18 cellular contexts compared by ENCODE assay signal in genomic region chr6:79031821-79032590, GRCh38. TPM values are rescaled to one million over a fixed set of nuclear protein-coding genes. Genes with fewer than 3 reads are reported as not detected.
A peak's percentile ranks its signal among the peaks of the same experiment; 100 is the strongest.
DNase-seq lines count a peak whose midpoint lies in the region; ATAC-seq and TF ChIP-seq lines count a peak whose summit lies in the region.
"Had no signal": no experiment of that assay in that cellular context is flagged by ENCODE, and none has a peak within 500 bp of the region (broad histone marks: within the 10 kb centered on the region; RNA-seq: fewer than 3 reads in every experiment).

No MANE protein-coding gene starts in this region.

- DNase-seq in EH (ENCODE audit: low read depth) (peak; percentile 82), M059J (ENCODE audit: low read depth) (peak; percentile 83), esophagus squamous epithelium (lab: John Stamatoyannopoulos, UW) (no peak), dermis blood vessel endothelial cell (no peak), NCI-H2029 treated with DMSO at 0.1 percent for 48 hours (lab: John Stamatoyannopoulos, UW) (no peak)
- no peak for DNase-seq in central memory CD8-positive, alpha-beta T cell (ENCODE audit: low spot score in 2 of 2)
- no peak for DNase-seq in activated CD4-positive, alpha-beta memory T cell treated with anti-CD3 and anti-CD28 coated beads for 36 hours
- DNase-seq: activated CD8-positive, alpha-beta memory T cell treated with anti-CD3 and anti-CD28 coated beads, Interleukin-2, amount 10 ng/mL, durations not matched to agents 7 days and 5 days; activated naive CD4-positive, alpha-beta T cell treated with anti-CD3 and anti-CD28 coated beads for 36 hours; CD8-positive, alpha-beta T cell; hypothalamus; NCI-H2081; NCI-H524 treated with DMSO at 0.1 percent for 48 hours; PC-3; substantia nigra had no signal

- intact Hi-C loops in esophagus squamous epithelium (cut with DNase I), result no loop called here
- intact Hi-C loops in activated CD4-positive, alpha-beta memory T cell treated with anti-CD3 and anti-CD28 coated beads for 36 hours (cut with micrococcal nuclease), result no loop called here

- H3K9me3 Mint-ChIP-seq in central memory CD8-positive, alpha-beta T cell, result no peaks in the 10 kb centered on the region
- no peaks in the 10 kb centered on the region for H3K9me3 Mint-ChIP-seq in activated CD4-positive, alpha-beta memory T cell treated with anti-CD3 and anti-CD28 coated beads for 36 hours
- H3K9me3 Mint-ChIP-seq: activated naive CD4-positive, alpha-beta T cell treated with anti-CD3 and anti-CD28 coated beads for 36 hours; CD8-positive, alpha-beta T cell; WTC11 had no signal

- H3K27ac ChIP-seq in neutrophil (peak overlapping the region; percentile 35), esophagus squamous epithelium (no peak overlapping the region)
- H3K27ac ChIP-seq: HL-60 had no signal

- H3K4me1 Mint-ChIP-seq in central memory CD8-positive, alpha-beta T cell, result peaks cover 63% of the 10 kb centered on the region
- peaks cover 57% of the 10 kb centered on the region for H3K4me1 Mint-ChIP-seq in activated CD4-positive, alpha-beta memory T cell treated with anti-CD3 and anti-CD28 coated beads for 36 hours (ENCODE audit: low read depth)

- peaks cover 20% of the 10 kb centered on the region for H3K36me3 Mint-ChIP-seq in central memory CD8-positive, alpha-beta T cell (ENCODE audit: insufficient read depth)
- peaks cover 39% of the 10 kb centered on the region for H3K36me3 Mint-ChIP-seq in activated CD4-positive, alpha-beta memory T cell treated with anti-CD3 and anti-CD28 coated beads for 36 hours

- H3K4me3 ChIP-seq in neutrophil (ENCODE audit: low read depth in 1 of 2, low read length in 1 of 2), result no peak overlapping the region
- H3K4me3 ChIP-seq in esophagus squamous epithelium, result no peak overlapping the region

- no peaks in the 10 kb centered on the region for H3K27me3 Mint-ChIP-seq in central memory CD8-positive, alpha-beta T cell
- H3K27me3 Mint-ChIP-seq in activated CD4-positive, alpha-beta memory T cell treated with anti-CD3 and anti-CD28 coated beads for 36 hours, result no peaks in the 10 kb centered on the region
- H3K27me3 Mint-ChIP-seq: activated CD8-positive, alpha-beta memory T cell treated with anti-CD3 and anti-CD28 coated beads, Interleukin-2, amount 10 ng/mL, durations not matched to agents 7 days and 5 days had no signal

- TF ChIP-seq POLR2A in esophagus squamous epithelium (IDR thresholded peaks at IDR 0.05), result no peak

- ATAC-seq in central memory CD8-positive, alpha-beta T cell (replicated peaks; ENCODE audit: extremely low read depth, poor library complexity, severe bottlenecking), result no peak
- ATAC-seq: activated CD8-positive, alpha-beta memory T cell treated with anti-CD3 and anti-CD28 coated beads, Interleukin-2, amount 10 ng/mL, durations not matched to agents 7 days and 5 days; CD8-positive, alpha-beta T cell; PC-3; WTC11 had no signal

- peaks cover 30% of the 10 kb centered on the region for H3K36me3 ChIP-seq in neutrophil
- H3K36me3 ChIP-seq in esophagus squamous epithelium, result peaks cover 0 to 49% (median 0%) of the 10 kb centered on the region in 3 donors

- H3K27me3 ChIP-seq in neutrophil, result no peaks in the 10 kb centered on the region
- H3K27me3 ChIP-seq in esophagus squamous epithelium, result no peaks in the 10 kb centered on the region

- CTCF ChIA-PET in activated CD4-positive, alpha-beta memory T cell treated with anti-CD3 and anti-CD28 coated beads for 36 hours (lab: Charles Lee), result interaction anchor here (0.6 kb wide), 1 partner anchor 19 kb away, joined by 3 read pairs; no protein-coding TSS in a partner anchor

- H3K4me1 ChIP-seq in neutrophil (ENCODE audit: control insufficient read depth in 1 of 2, insufficient read depth in 1 of 2, low read depth in 1 of 2, low read length in 1 of 2), result peaks cover 0 to 12% of the 10 kb centered on the region in 2 experiments
- H3K4me1 ChIP-seq in esophagus squamous epithelium, result no peaks in the 10 kb centered on the region

- WGBS in esophagus squamous epithelium, 2 donors, result 56 to 63% methylated on average over 3 of the region's 3 CpGs

- TF ChIP-seq CTCF in neutrophil (IDR thresholded peaks at IDR 0.05) (no peak), esophagus squamous epithelium (IDR thresholded peaks at IDR 0.05) (no peak)

- H3K4me3 Mint-ChIP-seq in central memory CD8-positive, alpha-beta T cell, result no peak overlapping the region
- no peak overlapping the region for H3K4me3 Mint-ChIP-seq in activated CD4-positive, alpha-beta memory T cell treated with anti-CD3 and anti-CD28 coated beads for 36 hours
- H3K4me3 Mint-ChIP-seq: activated CD8-positive, alpha-beta memory T cell treated with anti-CD3 and anti-CD28 coated beads, Interleukin-2, amount 10 ng/mL, durations not matched to agents 7 days and 5 days; activated naive CD4-positive, alpha-beta T cell treated with anti-CD3 and anti-CD28 coated beads for 36 hours; CD8-positive, alpha-beta T cell; WTC11 had no signal

- POLR2A ChIA-PET in activated CD4-positive, alpha-beta memory T cell treated with anti-CD3 and anti-CD28 coated beads for 36 hours (lab: Charles Lee), result no interaction called here

- H3K9me3 ChIP-seq in neutrophil (no peaks in the 10 kb centered on the region), esophagus squamous epithelium (no peaks in the 10 kb centered on the region)

- H3K27ac Mint-ChIP-seq in central memory CD8-positive, alpha-beta T cell (ENCODE audit: low read depth), result peak overlapping the region; percentile 37
- H3K27ac Mint-ChIP-seq in activated CD4-positive, alpha-beta memory T cell treated with anti-CD3 and anti-CD28 coated beads for 36 hours, result no peak overlapping the region
- H3K27ac Mint-ChIP-seq: activated CD8-positive, alpha-beta memory T cell treated with anti-CD3 and anti-CD28 coated beads, Interleukin-2, amount 10 ng/mL, durations not matched to agents 7 days and 5 days; activated naive CD4-positive, alpha-beta T cell treated with anti-CD3 and anti-CD28 coated beads for 36 hours; CD8-positive, alpha-beta T cell; WTC11 had no signal

RNA-seq across cellular contexts. Expression of gene PHIP, which starts 46.0 kb away (rescaled TPM):
- 13.3 and 17.8 TPM in 2 replicates for total RNA-seq in M059J (2014; rRNA removed; shearing (Covaris generic))
- total RNA-seq in esophagus squamous epithelium (10 to 100 TPM; 11.5 to 24.0 (median 17.1) TPM), dermis blood vessel endothelial cell (33.7 and 39.4 TPM in 2 replicates)
- total RNA-seq in activated CD4-positive, alpha-beta memory T cell treated with anti-CD3 and anti-CD28 coated beads for 36 hours, result 10 to 100 TPM; 25.5 to 27.9 TPM

Comparison
In these comparisons a context has a peak if more than half of its experiments do, and no peak if none do; other contexts are left out.
1. DNase-seq: peak in EH (single experiment) and M059J (single experiment); none in central memory CD8-positive, alpha-beta T cell (0 of 2), esophagus squamous epithelium (single experiment), activated CD4-positive, alpha-beta memory T cell treated with anti-CD3 and anti-CD28 coated beads for 36 hours (single experiment), dermis blood vessel endothelial cell (single experiment) and NCI-H2029 treated with DMSO at 0.1 percent for 48 hours (single experiment).